ENCODE assay signal across 19 cellular contexts in genomic region chr11:121106812-121107211, GRCh38. TPM values are rescaled to one million over a fixed set of nuclear protein-coding genes. Genes with fewer than 3 reads are reported as not detected.
DNase-seq lines count a peak whose midpoint lies in the region; ATAC-seq and TF ChIP-seq lines count a peak whose summit lies in the region.
"Had no signal": no experiment of that assay in that cellular context is flagged by ENCODE, and none has a peak within 500 bp of the region (broad histone marks: within the 10 kb centered on the region; RNA-seq: fewer than 3 reads in every experiment).

No MANE protein-coding gene starts in this region.

- H3K9me3 Mint-ChIP-seq in activated CD8-positive, alpha-beta T cell treated with anti-CD3 and anti-CD28 coated beads for 36 hours: no peaks in the 10 kb centered on the region
- H3K9me3 Mint-ChIP-seq in activated CD8-positive, alpha-beta T cell treated with anti-CD3 and anti-CD28 coated beads, Interleukin-2, amount 10 ng/mL, durations not matched to agents 7 days and 5 days (ENCODE audit: insufficient read depth): no peaks in the 10 kb centered on the region
- H3K9me3 Mint-ChIP-seq in stimulated activated effector memory CD8-positive, alpha-beta T cell treated with anti-CD3 and anti-CD28 coated beads, Interleukin-12 subunit alpha, Interleukin-12 subunit beta, amount 100 ng/mL, for 72 hours: no peaks in the 10 kb centered on the region
- no peaks in the 10 kb centered on the region for H3K9me3 Mint-ChIP-seq in stimulated activated memory B cell treated with anti-CD40 and anti-IgM and Interleukin-4, amounts not matched to agents 10 μg/mL and 1 μg/mL and 100 μg/mL, for 72 hours
- H3K9me3 Mint-ChIP-seq: GM23338, HFFc6 had no signal

- H3K4me3 ChIP-seq in upper lobe of right lung: no peak overlapping the region
- H3K4me3 ChIP-seq: A549, GM23338, SJCRH30 had no signal

- peaks cover 3% of the 10 kb centered on the region for H3K27me3 Mint-ChIP-seq in activated CD8-positive, alpha-beta T cell treated with anti-CD3 and anti-CD28 coated beads for 36 hours
- H3K27me3 Mint-ChIP-seq in activated CD8-positive, alpha-beta T cell treated with anti-CD3 and anti-CD28 coated beads, Interleukin-2, amount 10 ng/mL, durations not matched to agents 7 days and 5 days (ENCODE audit: low read depth): peaks cover 15% of the 10 kb centered on the region
- peaks cover 12% of the 10 kb centered on the region for H3K27me3 Mint-ChIP-seq in stimulated activated memory B cell treated with anti-CD40 and anti-IgM and Interleukin-4, amounts not matched to agents 10 μg/mL and 1 μg/mL and 100 μg/mL, for 72 hours

- CTCF ChIA-PET in activated CD8-positive, alpha-beta T cell treated with anti-CD3 and anti-CD28 coated beads for 36 hours (lab: Charles Lee): no interaction called here
- CTCF ChIA-PET in activated CD8-positive, alpha-beta T cell treated with anti-CD3 and anti-CD28 coated beads, Interleukin-2, amount 10 ng/mL, durations not matched to agents 7 days and 5 days (lab: Charles Lee): no interaction called here

- no peaks in the 10 kb centered on the region for H3K36me3 ChIP-seq in upper lobe of right lung
- H3K36me3 ChIP-seq: SJCRH30 had no signal

- peaks cover 19% of the 10 kb centered on the region for H3K4me1 ChIP-seq in upper lobe of right lung
- H3K4me1 ChIP-seq: A549, Caco-2, SJCRH30 had no signal

- no peaks in the 10 kb centered on the region for H3K36me3 Mint-ChIP-seq in activated CD8-positive, alpha-beta T cell treated with anti-CD3 and anti-CD28 coated beads for 36 hours (ENCODE audit: low read depth)
- H3K36me3 Mint-ChIP-seq in activated CD8-positive, alpha-beta T cell treated with anti-CD3 and anti-CD28 coated beads, Interleukin-2, amount 10 ng/mL, durations not matched to agents 7 days and 5 days (ENCODE audit: low read depth): no peaks in the 10 kb centered on the region
- no peaks in the 10 kb centered on the region for H3K36me3 Mint-ChIP-seq in stimulated activated effector memory CD8-positive, alpha-beta T cell treated with anti-CD3 and anti-CD28 coated beads, Interleukin-12 subunit alpha, Interleukin-12 subunit beta, amount 100 ng/mL, for 72 hours
- H3K36me3 Mint-ChIP-seq in stimulated activated memory B cell treated with anti-CD40 and anti-IgM and Interleukin-4, amounts not matched to agents 10 μg/mL and 1 μg/mL and 100 μg/mL, for 72 hours: no peaks in the 10 kb centered on the region

- H3K27me3 ChIP-seq in upper lobe of right lung: no peaks in the 10 kb centered on the region
- H3K27me3 ChIP-seq: SJCRH30 had no signal

- no peak overlapping the region for H3K27ac ChIP-seq in upper lobe of right lung
- H3K27ac ChIP-seq: A549, C4-2B, RWPE1, SJCRH30 had no signal

- H3K9me3 ChIP-seq in upper lobe of right lung: no peaks in the 10 kb centered on the region
- H3K9me3 ChIP-seq: A549, Caco-2, SJCRH30 had no signal

- peak; percentile 37 for ATAC-seq in activated CD8-positive, alpha-beta T cell treated with anti-CD3 and anti-CD28 coated beads for 36 hours
- no peak for ATAC-seq in activated CD8-positive, alpha-beta T cell treated with anti-CD3 and anti-CD28 coated beads, Interleukin-2, amount 10 ng/mL, durations not matched to agents 7 days and 5 days
- ATAC-seq in stimulated activated effector memory CD8-positive, alpha-beta T cell treated with anti-CD3 and anti-CD28 coated beads, Interleukin-12 subunit alpha, Interleukin-12 subunit beta, amount 100 ng/mL, for 72 hours: peak; percentile 52
- ATAC-seq in upper lobe of right lung: no peak
- no peak for ATAC-seq in stimulated activated memory B cell treated with anti-CD40 and anti-IgM and Interleukin-4, amounts not matched to agents 10 μg/mL and 1 μg/mL and 100 μg/mL, for 72 hours
- ATAC-seq: A549, GM23338 had no signal

- intact Hi-C loops in activated CD8-positive, alpha-beta T cell treated with anti-CD3 and anti-CD28 coated beads for 36 hours (cut with micrococcal nuclease): no loop called here
- intact Hi-C loops in upper lobe of right lung (cut with DNase I): no loop called here

- POLR2A ChIA-PET in activated CD8-positive, alpha-beta T cell treated with anti-CD3 and anti-CD28 coated beads for 36 hours (lab: Charles Lee): no interaction called here
- POLR2A ChIA-PET in activated CD8-positive, alpha-beta T cell treated with anti-CD3 and anti-CD28 coated beads, Interleukin-2, amount 10 ng/mL, durations not matched to agents 7 days and 5 days (lab: Charles Lee): no interaction called here

- no peak overlapping the region for H3K27ac Mint-ChIP-seq in activated CD8-positive, alpha-beta T cell treated with anti-CD3 and anti-CD28 coated beads for 36 hours
- no peak overlapping the region for H3K27ac Mint-ChIP-seq in activated CD8-positive, alpha-beta T cell treated with anti-CD3 and anti-CD28 coated beads, Interleukin-2, amount 10 ng/mL, durations not matched to agents 7 days and 5 days
- H3K27ac Mint-ChIP-seq in stimulated activated effector memory CD8-positive, alpha-beta T cell treated with anti-CD3 and anti-CD28 coated beads, Interleukin-12 subunit alpha, Interleukin-12 subunit beta, amount 100 ng/mL, for 72 hours: no peak overlapping the region
- H3K27ac Mint-ChIP-seq in stimulated activated memory B cell treated with anti-CD40 and anti-IgM and Interleukin-4, amounts not matched to agents 10 μg/mL and 1 μg/mL and 100 μg/mL, for 72 hours: no peak overlapping the region
- H3K27ac Mint-ChIP-seq: GM23338, HFFc6 had no signal

- H3K4me1 Mint-ChIP-seq in activated CD8-positive, alpha-beta T cell treated with anti-CD3 and anti-CD28 coated beads for 36 hours (ENCODE audit: low read depth): no peaks in the 10 kb centered on the region
- H3K4me1 Mint-ChIP-seq in activated CD8-positive, alpha-beta T cell treated with anti-CD3 and anti-CD28 coated beads, Interleukin-2, amount 10 ng/mL, durations not matched to agents 7 days and 5 days (ENCODE audit: low read depth): no peaks in the 10 kb centered on the region
- H3K4me1 Mint-ChIP-seq in stimulated activated effector memory CD8-positive, alpha-beta T cell treated with anti-CD3 and anti-CD28 coated beads, Interleukin-12 subunit alpha, Interleukin-12 subunit beta, amount 100 ng/mL, for 72 hours: no peaks in the 10 kb centered on the region
- H3K4me1 Mint-ChIP-seq in stimulated activated memory B cell treated with anti-CD40 and anti-IgM and Interleukin-4, amounts not matched to agents 10 μg/mL and 1 μg/mL and 100 μg/mL, for 72 hours: no peaks in the 10 kb centered on the region

- TF ChIP-seq CTCF in activated CD8-positive, alpha-beta T cell treated with anti-CD3 and anti-CD28 coated beads for 36 hours (IDR thresholded peaks at IDR 0.05): no peak
- TF ChIP-seq CTCF in upper lobe of right lung (IDR thresholded peaks at IDR 0.05): no peak

- no peak for DNase-seq in activated CD8-positive, alpha-beta T cell treated with anti-CD3 and anti-CD28 coated beads for 36 hours
- no peak for DNase-seq in activated CD8-positive, alpha-beta T cell treated with anti-CD3 and anti-CD28 coated beads, Interleukin-2, amount 10 ng/mL, durations not matched to agents 7 days and 5 days
- peak; percentile 38 for DNase-seq in NCI-H1436 (lab: John Stamatoyannopoulos, UW)
- peak; percentile 55 for DNase-seq in NCI-H748 (lab: John Stamatoyannopoulos, UW; ENCODE audit: unreplicated experiment)
- DNase-seq in stimulated activated effector memory CD8-positive, alpha-beta T cell treated with anti-CD3 and anti-CD28 coated beads, Interleukin-12 subunit alpha, Interleukin-12 subunit beta, amount 100 ng/mL, for 72 hours (ENCODE audit: low spot score in 2 of 2): no peak
- DNase-seq in upper lobe of right lung: no peak
- no peak for DNase-seq in NCI-H1048 (lab: John Stamatoyannopoulos, UW)
- DNase-seq: Caco-2; DMS79 treated with DMSO at 0.1 percent for 48 hours; GDM1; HFFc6; NCI-H1930; NK-92 treated with Interleukin-12 subunit alpha and Interleukin-12 subunit beta, amount 100 ng/mL, for 24 hours had no signal

- H3K4me3 Mint-ChIP-seq in activated CD8-positive, alpha-beta T cell treated with anti-CD3 and anti-CD28 coated beads for 36 hours: no peak overlapping the region
- H3K4me3 Mint-ChIP-seq in activated CD8-positive, alpha-beta T cell treated with anti-CD3 and anti-CD28 coated beads, Interleukin-2, amount 10 ng/mL, durations not matched to agents 7 days and 5 days: no peak overlapping the region
- H3K4me3 Mint-ChIP-seq in stimulated activated effector memory CD8-positive, alpha-beta T cell treated with anti-CD3 and anti-CD28 coated beads, Interleukin-12 subunit alpha, Interleukin-12 subunit beta, amount 100 ng/mL, for 72 hours: no peak overlapping the region
- no peak overlapping the region for H3K4me3 Mint-ChIP-seq in stimulated activated memory B cell treated with anti-CD40 and anti-IgM and Interleukin-4, amounts not matched to agents 10 μg/mL and 1 μg/mL and 100 μg/mL, for 72 hours
- H3K4me3 Mint-ChIP-seq: GM23338, HFFc6 had no signal

RNA-seq across cellular contexts. Expression of gene TECTA, which starts 5.8 kb away (rescaled TPM):
- under 1 TPM; 0.16 to 0.41 TPM for total RNA-seq in activated CD8-positive, alpha-beta T cell treated with anti-CD3 and anti-CD28 coated beads for 36 hours
- under 1 TPM; 0.13 to 0.21 TPM for total RNA-seq in activated CD8-positive, alpha-beta T cell treated with anti-CD3 and anti-CD28 coated beads, Interleukin-2, amount 10 ng/mL, durations not matched to agents 7 days and 5 days
- total RNA-seq in upper lobe of right lung: 0.87 TPM

Comparison
In these comparisons a context has a peak if more than half of its experiments do, and no peak if none do; other contexts are left out.
1. ATAC-seq: peak in activated CD8-positive, alpha-beta T cell treated with anti-CD3 and anti-CD28 coated beads for 36 hours (single experiment) and stimulated activated effector memory CD8-positive, alpha-beta T cell treated with anti-CD3 and anti-CD28 coated beads, Interleukin-12 subunit alpha, Interleukin-12 subunit beta, amount 100 ng/mL, for 72 hours (single experiment); none in activated CD8-positive, alpha-beta T cell treated with anti-CD3 and anti-CD28 coated beads, Interleukin-2, amount 10 ng/mL, durations not matched to agents 7 days and 5 days (single experiment), upper lobe of right lung (single experiment) and stimulated activated memory B cell treated with anti-CD40 and anti-IgM and Interleukin-4, amounts not matched to agents 10 μg/mL and 1 μg/mL and 100 μg/mL, for 72 hours (single experiment).
2. DNase-seq: peak in NCI-H1436 (single experiment) and NCI-H748 (single experiment); none in activated CD8-positive, alpha-beta T cell treated with anti-CD3 and anti-CD28 coated beads for 36 hours (single experiment), activated CD8-positive, alpha-beta T cell treated with anti-CD3 and anti-CD28 coated beads, Interleukin-2, amount 10 ng/mL, durations not matched to agents 7 days and 5 days (single experiment), stimulated activated effector memory CD8-positive, alpha-beta T cell treated with anti-CD3 and anti-CD28 coated beads, Interleukin-12 subunit alpha, Interleukin-12 subunit beta, amount 100 ng/mL, for 72 hours (0 of 2), upper lobe of right lung (single experiment) and NCI-H1048 (single experiment).